In genomic region chr13:33634526-33635111, GRCh38 we compare ENCODE assay signal across 17 cellular contexts.
A peak's percentile ranks its signal among the peaks of the same experiment; 100 is the strongest.
DNase-seq lines count a peak whose midpoint lies in the region; ATAC-seq, FAIRE-seq and TF ChIP-seq lines count a peak whose summit lies in the region.
"Had no signal": no experiment of that assay in that cellular context is flagged by ENCODE, and none has a peak within 500 bp of the region (broad histone marks: within the 10 kb centered on the region; RNA-seq: fewer than 3 reads in every experiment).

No MANE protein-coding gene starts in this region.

- H3K4me3 ChIP-seq in choroid plexus epithelial cell (ENCODE audit: low read depth, low read length) (no peak overlapping the region), keratinocyte (ENCODE audit: control insufficient read depth in 2 of 3, extremely low read depth in 1 of 3, insufficient read depth in 2 of 3, low read depth in 1 of 3, low read length in 3 of 3) (peak overlapping the region in 2 of 3 experiments; percentile 37 to 40), PC-3 (ENCODE audit: low read length) (no peak overlapping the region), kidney (ENCODE audit: low read length in 2 of 2) (peak overlapping the region in 1 of 2 donors; percentile 17), lower lobe of right lung (no peak overlapping the region)

- H3K9me2 ChIP-seq in PC-3 (replicated peaks; ENCODE audit: low read length), result no peaks in the 10 kb centered on the region

- H3K9me3 ChIP-seq in keratinocyte (ENCODE audit: control insufficient read depth, low read depth, low read length) (no peaks in the 10 kb centered on the region), PC-3 (ENCODE audit: low read length) (no peaks in the 10 kb centered on the region), kidney (ENCODE audit: control insufficient read depth in 1 of 2, low read length in 2 of 2) (no peaks in the 10 kb centered on the region), lower lobe of right lung (no peaks in the 10 kb centered on the region)
- H3K9me3 ChIP-seq: BE2C had no signal

- no peaks in the 10 kb centered on the region for H3K36me3 ChIP-seq in keratinocyte (ENCODE audit: control insufficient read depth in 2 of 2, extremely low read depth in 1 of 2, insufficient read depth in 2 of 2, low read length in 2 of 2)
- H3K36me3 ChIP-seq in PC-3 (ENCODE audit: low read depth, low read length), result no peaks in the 10 kb centered on the region
- no peaks in the 10 kb centered on the region for H3K36me3 ChIP-seq in kidney (ENCODE audit: control insufficient read depth in 1 of 2, insufficient read depth in 2 of 2, low read length in 2 of 2)
- no peaks in the 10 kb centered on the region for H3K36me3 ChIP-seq in lower lobe of right lung
- H3K36me3 ChIP-seq: BE2C had no signal

- H2AFZ ChIP-seq in keratinocyte (ENCODE audit: control insufficient read depth, low read length) (peak overlapping the region; percentile 57), PC-3 (ENCODE audit: low read length) (no peak overlapping the region)

- POLR2A ChIA-PET in PC-3 (lab: Charles Lee; ENCODE audit: unreplicated experiment), result no interaction called here

- intact Hi-C loops in PC-3 (cut with micrococcal nuclease) (no loop called here), kidney (cut with DNase I) (no loop called here), lower lobe of right lung (cut with DNase I) (no loop called here)

- dilution Hi-C loops in keratinocyte (cut with MboI; ENCODE audit: extremely low pct_ligation_motif_present, low sequenced_read_pairs), result no loop called here

- ATAC-seq in PC-3 (no peak), lower lobe of right lung (no peak)

- DNase-seq in NCI-H226 (peak; percentile 53), choroid plexus epithelial cell (ENCODE audit: low read depth) (peak; percentile 79), keratinocyte (ENCODE audit: low read depth, low spot score) (no peak), renal cortical epithelial cell (ENCODE audit: low read depth) (peak; percentile 49), PC-3 (no peak), kidney (no peak), lower lobe of right lung (no peak), NCI-H146 (lab: John Stamatoyannopoulos, UW) (no peak)
- DNase-seq: BE2C; DND-41; NCI-H510A treated with DMSO at 0.1 percent for 48 hours; SHP77; stimulated activated CD4-positive, alpha-beta T cell treated with anti-CD3 and anti-CD28 coated beads, Interleukin-4, amount 100 ng/mL, for 1 hour; stimulated activated naive CD4-positive, alpha-beta T cell had no signal

- H3K27me3 ChIP-seq in keratinocyte (ENCODE audit: control insufficient read depth, extremely low read depth, insufficient read depth, low read length) (no peaks in the 10 kb centered on the region), PC-3 (ENCODE audit: low read length) (no peaks in the 10 kb centered on the region), lower lobe of right lung (ENCODE audit: low read depth) (no peaks in the 10 kb centered on the region)
- H3K27me3 ChIP-seq: BE2C had no signal

- H3K4me1 ChIP-seq in keratinocyte (ENCODE audit: control insufficient read depth, extremely low read depth, insufficient read depth, low read length) (peaks cover 59% of the 10 kb centered on the region), PC-3 (ENCODE audit: insufficient read depth, low read length) (0 out of 2 replicates have a peak, but pooled peaks cover 4% of the 10 kb centered on the region), kidney (ENCODE audit: control insufficient read depth in 1 of 2, insufficient read depth in 1 of 2, low read depth in 1 of 2, low read length in 2 of 2) (peaks cover 0 to 3% of the 10 kb centered on the region in 2 donors), lower lobe of right lung (peaks cover under 1% of the 10 kb centered on the region)
- H3K4me1 ChIP-seq: BE2C had no signal

- CTCF ChIA-PET in PC-3 (lab: Charles Lee), result no interaction called here

- H3K4me2 ChIP-seq in keratinocyte (ENCODE audit: control insufficient read depth, extremely low read depth, insufficient read depth, low read depth, low read length), result peak overlapping the region; percentile 63
- H3K4me2 ChIP-seq in PC-3 (ENCODE audit: low read length), result no peak overlapping the region

- no peaks in the 10 kb centered on the region for H4K20me1 ChIP-seq in keratinocyte (ENCODE audit: control insufficient read depth, extremely low read depth, insufficient read depth, low read length)
- H4K20me1 ChIP-seq in PC-3 (ENCODE audit: low read length), result no peaks in the 10 kb centered on the region

- H3K27ac ChIP-seq in keratinocyte (ENCODE audit: control insufficient read depth, insufficient read depth, low read length) (peak overlapping the region; percentile 81), PC-3 (ENCODE audit: low read length) (no peak overlapping the region), kidney (ENCODE audit: low read depth in 2 of 2, low read length in 2 of 2) (no peak overlapping the region), lower lobe of right lung (no peak overlapping the region)

- H3K9ac ChIP-seq in keratinocyte (ENCODE audit: control insufficient read depth, extremely low read depth, insufficient read depth, low read length), result peak overlapping the region; percentile 69
- no peak overlapping the region for H3K9ac ChIP-seq in PC-3 (ENCODE audit: low read length)
- no peak overlapping the region for H3K9ac ChIP-seq in kidney (ENCODE audit: low read length in 2 of 2)

- FAIRE-seq in keratinocyte (lab: Jason Lieb, UNC) (peak; percentile 72), kidney (lab: Jason Lieb, UNC) (no peak)
- FAIRE-seq: colon, H54, TTC549 had no signal

- H3K9me1 ChIP-seq in keratinocyte (ENCODE audit: control insufficient read depth, extremely low read depth, insufficient read depth, low read length), result no peaks in the 10 kb centered on the region

- H3F3A ChIP-seq in PC-3 (ENCODE audit: low read length, unreplicated experiment), result no peaks in the 10 kb centered on the region

- no peaks in the 10 kb centered on the region for H3K79me2 ChIP-seq in keratinocyte (ENCODE audit: control insufficient read depth, insufficient read depth, low read length)
- no peaks in the 10 kb centered on the region for H3K79me2 ChIP-seq in PC-3 (ENCODE audit: low read length)

- TF ChIP-seq CTCF in choroid plexus epithelial cell (conservative IDR thresholded peaks at IDR 0.05; ENCODE audit: low read depth, low read length) (peak; percentile 4), keratinocyte (optimal IDR thresholded peaks at IDR 0.05 in 1 of 3, IDR thresholded peaks at IDR 0.05 in 1 of 3, conservative IDR thresholded peaks at IDR 0.05 in 1 of 3; ENCODE audit: extremely low read depth in 1 of 3, insufficient read depth in 2 of 3, low read length in 3 of 3) (peak; percentile 4 to 19 (median 18)), PC-3 (conservative IDR thresholded peaks at IDR 0.05; ENCODE audit: low read depth, low read length) (no peak), kidney (IDR thresholded peaks at IDR 0.05; ENCODE audit: borderline replicate concordance, extremely low read depth, insufficient read depth) (no peak), lower lobe of right lung (IDR thresholded peaks at IDR 0.05) (no peak)

- BruUV-seq in PC-3 (replicated peaks; lab: Mats Ljungman, UMichigan), result no TSS peak

Comparison
In these comparisons a context has a peak if more than half of its experiments do, and no peak if none do; other contexts are left out.
1. DNase-seq: peak in NCI-H226 (single experiment), choroid plexus epithelial cell (single experiment) and renal cortical epithelial cell (single experiment); none in keratinocyte (single experiment), PC-3 (single experiment), kidney (single experiment), lower lobe of right lung (single experiment) and NCI-H146 (single experiment).
2. H3K4me3 ChIP-seq: peak in keratinocyte (2 of 3); none in choroid plexus epithelial cell (single experiment), PC-3 (single experiment) and lower lobe of right lung (single experiment).
3. CTCF ChIP-seq: peak in choroid plexus epithelial cell (single experiment) and keratinocyte (3 of 3); none in PC-3 (single experiment), kidney (single experiment) and lower lobe of right lung (single experiment).